In the genomic region with DNA sequence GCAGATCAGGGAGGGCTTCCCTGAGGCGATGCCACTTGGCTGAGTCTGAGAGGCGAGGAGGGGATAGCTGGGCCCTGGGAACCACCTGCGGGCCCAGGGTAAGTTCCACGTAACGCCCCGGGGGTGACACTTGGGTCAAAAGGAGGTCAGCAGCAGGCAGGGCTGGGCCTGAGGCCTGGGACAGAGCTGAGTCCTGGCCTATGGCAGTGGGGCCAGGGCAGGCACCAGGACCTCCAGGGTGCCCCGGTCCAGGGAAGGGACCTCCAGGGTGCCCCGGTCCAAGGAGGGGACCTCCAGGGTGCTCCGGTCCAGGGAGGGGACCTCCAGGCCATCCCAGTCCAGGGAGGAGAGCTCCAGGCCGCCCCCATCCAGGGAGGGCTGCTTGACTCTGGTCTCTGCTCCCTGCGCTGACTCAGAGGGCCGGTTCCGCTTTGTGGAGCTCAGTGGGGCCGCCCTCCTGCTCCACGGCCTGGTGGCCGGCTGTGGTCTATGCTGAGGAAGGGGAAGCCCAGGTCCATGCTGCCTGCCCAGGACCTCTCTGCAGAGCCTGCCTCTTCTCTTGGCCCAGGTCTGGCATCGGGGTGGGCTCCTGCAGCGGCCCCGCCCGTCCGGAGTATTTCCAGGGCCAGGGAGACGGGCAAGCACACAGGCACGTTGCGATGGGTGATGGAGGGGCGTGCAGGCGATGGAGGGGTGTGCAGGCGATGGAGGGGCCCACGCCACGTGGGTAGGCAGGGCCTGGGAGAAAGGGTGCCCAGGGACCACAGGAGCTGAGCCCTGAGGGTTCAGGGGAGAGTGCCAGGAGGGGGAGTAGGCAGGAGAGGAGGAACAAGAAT, we compare ENCODE assay signal across 8 cellular contexts. TPM values are rescaled to one million over a fixed set of nuclear protein-coding genes. Genes with fewer than 3 reads are reported as not detected.
DNase-seq lines count a peak whose midpoint lies in the region; ATAC-seq and TF ChIP-seq lines count a peak whose summit lies in the region.

No MANE protein-coding gene starts in this region.

- H3K27ac Mint-ChIP-seq in activated CD8-positive, alpha-beta T cell treated with anti-CD3 and anti-CD28 coated beads, Interleukin-2, amount 10 ng/mL, durations not matched to agents 7 days and 5 days: peak overlapping the region; percentile 63

- POLR2A ChIA-PET in activated CD8-positive, alpha-beta T cell treated with anti-CD3 and anti-CD28 coated beads, Interleukin-2, amount 10 ng/mL, durations not matched to agents 7 days and 5 days (lab: Charles Lee): interaction anchor here (0.5 to 1.0 kb wide), 2 partner anchors 12 to 220 kb away, joined by 3 to 4 read pairs; no protein-coding TSS in a partner anchor
- POLR2A ChIA-PET in HEK293T (lab: Yijun Ruan, JAX): interaction anchor here (0.8 to 1.4 kb wide), 5 partner anchors 16 to 120 kb away, joined by 3 to 4 read pairs (median 4); no protein-coding TSS in a partner anchor

- H3K4me3 Mint-ChIP-seq in activated CD8-positive, alpha-beta T cell treated with anti-CD3 and anti-CD28 coated beads, Interleukin-2, amount 10 ng/mL, durations not matched to agents 7 days and 5 days: no peak overlapping the region

- CTCF ChIA-PET in activated CD8-positive, alpha-beta T cell treated with anti-CD3 and anti-CD28 coated beads, Interleukin-2, amount 10 ng/mL, durations not matched to agents 7 days and 5 days (lab: Charles Lee): interaction anchor here (0.8 to 5.2 kb wide), 9 partner anchors 10 to 125 kb away, joined by 3 to 67 read pairs (median 4); no protein-coding TSS in a partner anchor
- CTCF ChIA-PET in HEK293T (lab: Yijun Ruan, JAX): interaction anchor here (0.6 to 4.3 kb wide), 4 partner anchors 10 to 124 kb away, joined by 3 to 43 read pairs (median 13); no protein-coding TSS in a partner anchor

- H3K27me3 Mint-ChIP-seq in activated CD8-positive, alpha-beta T cell treated with anti-CD3 and anti-CD28 coated beads, Interleukin-2, amount 10 ng/mL, durations not matched to agents 7 days and 5 days (ENCODE audit: low read depth): peaks cover 6% of the 10 kb centered on the region

- no peak for ATAC-seq in activated CD8-positive, alpha-beta T cell treated with anti-CD3 and anti-CD28 coated beads, Interleukin-2, amount 10 ng/mL, durations not matched to agents 7 days and 5 days
- no peak for ATAC-seq in GM18858 (IDR thresholded peaks at IDR 0.05; ENCODE audit: unreplicated experiment)

- H3K9me2 ChIP-seq in GM23248 (ENCODE audit: insufficient read depth): no peaks in the 10 kb centered on the region

- H3K9me3 Mint-ChIP-seq in activated CD8-positive, alpha-beta T cell treated with anti-CD3 and anti-CD28 coated beads, Interleukin-2, amount 10 ng/mL, durations not matched to agents 7 days and 5 days (ENCODE audit: insufficient read depth): no peaks in the 10 kb centered on the region

- H2AFZ ChIP-seq in GM23248: peak overlapping the region; percentile 29; the same call in 1 of the 2 replicates

- peaks cover 31% of the 10 kb centered on the region for H3K4me1 ChIP-seq in GM23248 (ENCODE audit: insufficient read depth)

- H3K36me3 ChIP-seq in GM23248 (ENCODE audit: low read depth) (no peaks in the 10 kb centered on the region), kidney epithelial cell (ENCODE audit: control insufficient read depth, insufficient read depth, low read length) (no peaks in the 10 kb centered on the region), H7 (replicated peaks; ENCODE audit: control insufficient read depth, insufficient read depth, low read length) (no peaks in the 10 kb centered on the region)

- H3K9me3 ChIP-seq in GM23248 (ENCODE audit: low read depth): no peaks in the 10 kb centered on the region

- H4K20me1 ChIP-seq in GM23248 (ENCODE audit: insufficient read depth): no peaks in the 10 kb centered on the region

- no peaks in the 10 kb centered on the region for H3K36me3 Mint-ChIP-seq in activated CD8-positive, alpha-beta T cell treated with anti-CD3 and anti-CD28 coated beads, Interleukin-2, amount 10 ng/mL, durations not matched to agents 7 days and 5 days (ENCODE audit: low read depth)

- in situ Hi-C loops in GM23248 (cut with MboI): no loop called here

- H3K4me3 ChIP-seq in GM23248 (peak overlapping the region; percentile 60), kidney epithelial cell (ENCODE audit: low read depth, low read length) (no peak overlapping the region), H7 (ENCODE audit: insufficient read depth, low read depth, low read length) (no peak overlapping the region)

- H3K27ac ChIP-seq in GM23248 (peak overlapping the region; percentile 96), substantia nigra (ENCODE audit: low read depth, low read length, poor library complexity, severe bottlenecking) (peak overlapping the region; percentile 76)

- H3K4me2 ChIP-seq in GM23248 (ENCODE audit: unreplicated experiment): peak overlapping the region; percentile 74

- peaks cover 6% of the 10 kb centered on the region; the same call in 1 of the 2 replicates for H3F3A ChIP-seq in GM23248 (ENCODE audit: insufficient read depth)

- peaks cover 29% of the 10 kb centered on the region for H3K79me2 ChIP-seq in GM23248 (ENCODE audit: insufficient read depth)

- peaks cover 21% of the 10 kb centered on the region for H3K4me1 Mint-ChIP-seq in activated CD8-positive, alpha-beta T cell treated with anti-CD3 and anti-CD28 coated beads, Interleukin-2, amount 10 ng/mL, durations not matched to agents 7 days and 5 days (ENCODE audit: low read depth)

- peak overlapping the region; percentile 87 for H3K9ac ChIP-seq in GM23248

- DNase-seq in GM23248 (peak; percentile 94), kidney epithelial cell (ENCODE audit: low read depth) (peak; percentile 66), substantia nigra (lab: John Stamatoyannopoulos, UW) (peak in 4 of 49 donors; percentile 19 to 65 (median 40)), NCI-H69 (lab: John Stamatoyannopoulos, UW) (no peak), H7 (no peak), HEK293T (ENCODE audit: extremely low spot score) (no peak)
- DNase-seq in activated CD8-positive, alpha-beta T cell treated with anti-CD3 and anti-CD28 coated beads, Interleukin-2, amount 10 ng/mL, durations not matched to agents 7 days and 5 days: no peak

- H3K27me3 ChIP-seq in GM23248 (replicated peaks; ENCODE audit: insufficient read depth) (no peaks in the 10 kb centered on the region), kidney epithelial cell (ENCODE audit: control insufficient read depth, insufficient read depth, low read length) (no peaks in the 10 kb centered on the region), H7 (ENCODE audit: control insufficient read depth, insufficient read depth, low read length) (no peaks in the 10 kb centered on the region)

- WGBS in GM23248 (ENCODE audit: low coverage in 1 of 2, low lambda C conversion rate in 2 of 2, missing lambda C conversion rate in 2 of 2), 2 experiments: 23% methylated on average over 27 to 29 of the region's 29 CpGs

- TF ChIP-seq CTCF in kidney epithelial cell (IDR thresholded peaks at IDR 0.05; ENCODE audit: insufficient read depth, low read length, poor library complexity, severe bottlenecking): no peak

TF ChIP-seq in HEK293T, 16 proteins besides CTCF, POLR2A, EP300 and RAD21:
- no peak for TF ChIP-seq ELF4 (IDR thresholded peaks at IDR 0.05)
- no peak for TF ChIP-seq NFRKB (IDR thresholded peaks at IDR 0.05)
- TF ChIP-seq HDGF (IDR thresholded peaks at IDR 0.05; ENCODE audit: borderline replicate concordance): no peak
- TF ChIP-seq BHLHE40 (IDR thresholded peaks at IDR 0.05; ENCODE audit: borderline replicate concordance): no peak
- no peak for TF ChIP-seq LEF1 (IDR thresholded peaks at IDR 0.05; ENCODE audit: borderline replicate concordance)
- no peak for TF ChIP-seq CTBP1 (IDR thresholded peaks at IDR 0.05; ENCODE audit: borderline replicate concordance)
- TF ChIP-seq SP1 (IDR thresholded peaks at IDR 0.05): no peak
- no peak for TF ChIP-seq L3MBTL2 (conservative IDR thresholded peaks at IDR 0.05)
- TF ChIP-seq SUZ12 (IDR thresholded peaks at IDR 0.05): no peak
- no peak for TF ChIP-seq TARDBP (IDR thresholded peaks at IDR 0.05)
- no peak for TF ChIP-seq FOXA1 (IDR thresholded peaks at IDR 0.05)
- TF ChIP-seq PKNOX1 (IDR thresholded peaks at IDR 0.05): no peak
- TF ChIP-seq FOXK2 (IDR thresholded peaks at IDR 0.05): no peak
- TF ChIP-seq FOXM1 (IDR thresholded peaks at IDR 0.05; ENCODE audit: borderline replicate concordance): no peak

RNA-seq across cellular contexts. Expression of gene WNT7B, which starts 19.5 kb away (rescaled TPM):
- total RNA-seq in GM23248 (2014; rRNA removed; shearing (Covaris generic)): 0.25 TPM in 1 of 2 replicates, not detected in the other
- polyA plus RNA-seq in GM23248 (2016; fragmentation: Nextera tagmentation; extraction: Ambion mirVana): 0.10 TPM in 1 of 2 replicates, not detected in the other
- total RNA-seq in activated CD8-positive, alpha-beta T cell treated with anti-CD3 and anti-CD28 coated beads, Interleukin-2, amount 10 ng/mL, durations not matched to agents 7 days and 5 days: not detected
- total RNA-seq in kidney epithelial cell: 15.3 and 19.2 TPM in 2 replicates
- 0.10 TPM in 1 of 2 replicates, not detected in the other for total RNA-seq in H7 (2014; rRNA removed; shearing (Covaris generic))

Comparison
In these comparisons a context has a peak if more than half of its experiments do, and no peak if none do; other contexts are left out.
1. DNase-seq: peak in GM23248 (single experiment) and kidney epithelial cell (single experiment); none in activated CD8-positive, alpha-beta T cell treated with anti-CD3 and anti-CD28 coated beads, Interleukin-2, amount 10 ng/mL, durations not matched to agents 7 days and 5 days (single experiment), NCI-H69 (single experiment), H7 (single experiment) and HEK293T (single experiment).
2. RNA of gene WNT7B, which starts 19.5 kb away (total RNA-seq): 15.3 to 19.2 TPM in kidney epithelial cell; 0.10 TPM in H7, not detected in activated CD8-positive, alpha-beta T cell treated with anti-CD3 and anti-CD28 coated beads, Interleukin-2, amount 10 ng/mL, durations not matched to agents 7 days and 5 days and 0.25 TPM in GM23248; every median in the first group is over 10 times any median in the second.